ENCODE assay signal across 12 cellular contexts in genomic region chr20:676315-676937, GRCh38. TPM values are rescaled to one million over a fixed set of nuclear protein-coding genes. Genes with fewer than 3 reads are reported as not detected.
DNase-seq lines count a peak whose midpoint lies in the region; ATAC-seq, FAIRE-seq and TF ChIP-seq lines count a peak whose summit lies in the region.
"Had no signal": no experiment of that assay in that cellular context is flagged by ENCODE, and none has a peak within 500 bp of the region (broad histone marks: within the 10 kb centered on the region; RNA-seq: fewer than 3 reads in every experiment).

No MANE protein-coding gene starts in this region.

- no peak overlapping the region for H3K14ac ChIP-seq in H1 (ENCODE audit: insufficient read length)

- peak overlapping the region; percentile 95; the same call in 1 of the 2 replicates for H2BK20ac ChIP-seq in H1 (ENCODE audit: low read length)

- H2AK5ac ChIP-seq in H1 (ENCODE audit: low read depth, low read length) = no peak overlapping the region

- no peaks in the 10 kb centered on the region for H3K79me2 ChIP-seq in H1 (ENCODE audit: control insufficient read depth in 1 of 2, insufficient read depth in 2 of 2, low read length in 2 of 2)

- no peak overlapping the region for H4K91ac ChIP-seq in H1 (replicated peaks; ENCODE audit: insufficient read length, low read length)

- no peak overlapping the region for H2BK120ac ChIP-seq in H1 (replicated peaks; ENCODE audit: low read depth, low read length)

- H2BK5ac ChIP-seq in H1 (ENCODE audit: low read depth, low read length) = peak overlapping the region; percentile 56; the same call in 1 of the 2 replicates

- peak overlapping the region; percentile 48 for H3K18ac ChIP-seq in H1 (ENCODE audit: extremely low read depth, low read length)

- POLR2A ChIA-PET in H1 (lab: Charles Lee; ENCODE audit: partially characterized antibody) = interaction anchor here (0.7 to 1.8 kb wide), 4 partner anchors 11 to 52 kb away, joined by 3 to 7 read pairs (median 3); no protein-coding TSS in a partner anchor

- peaks cover 13% of the 10 kb centered on the region; the same call in 1 of the 2 replicates for H3K23me2 ChIP-seq in H1 (ENCODE audit: low read depth, low read length)

- no peaks in the 10 kb centered on the region for H3K79me1 ChIP-seq in H1 (ENCODE audit: low read depth, low read length)

- peak overlapping the region in 2 of 4 experiments; percentile 17 to 25; a peak in 2 of 7 replicates for H3K9ac ChIP-seq in H1 (replicated peaks in 1 of 4; ENCODE audit: extremely low read depth in 1 of 4, low read depth in 3 of 4, low read length in 3 of 4)

- no peak for FAIRE-seq in H1 (lab: Jason Lieb, UNC)

- no peak for TF ChIP-seq RAD21 in H1 (IDR thresholded peaks at IDR 0.05 in 1 of 2, conservative IDR thresholded peaks at IDR 0.05 in 1 of 2; ENCODE audit: low read depth in 2 of 2, low read length in 2 of 2)

- 7% methylated on average over 16 of the region's 24 CpGs; no CpG with 5 or more reads in 1 of the 2 experiments for WGBS in H1 (ENCODE audit: extremely low coverage in 1 of 2, insufficient coverage in 1 of 2, insufficient read length in 1 of 2, insufficient replicate concordance in 2 of 2, low coverage in 1 of 2, low lambda C conversion rate in 2 of 2, missing lambda C conversion rate in 1 of 2), 2 experiments

- no peak overlapping the region; the same call in 1 of the 2 replicates for H2BK15ac ChIP-seq in H1 (ENCODE audit: low read length)

- no peaks in the 10 kb centered on the region for H3K36me3 ChIP-seq in H1 (ENCODE audit: control insufficient read depth in 2 of 4, insufficient read depth in 4 of 4, low read length in 3 of 4)

- H4K20me1 ChIP-seq in H1 (replicated peaks in 1 of 2; ENCODE audit: control insufficient read depth in 1 of 2, insufficient read depth in 2 of 2, low read length in 2 of 2) = no peaks in the 10 kb centered on the region

- TF ChIP-seq CTCF in H1 (IDR thresholded peaks at IDR 0.05; ENCODE audit: control extremely low read depth in 1 of 3, insufficient read depth in 1 of 3, low read depth in 1 of 3, low read length in 3 of 3) = no peak

- H3K4me3 ChIP-seq in H1 (ENCODE audit: extremely low read depth in 1 of 4, insufficient read depth in 2 of 4, low read depth in 3 of 4, low read length in 4 of 4) = peak overlapping the region; percentile 48 to 92 (median 58)

- H4K5ac ChIP-seq in H1 (ENCODE audit: insufficient read length, low read depth, low read length) = no peak overlapping the region

- TF ChIP-seq EP300 in H1 (IDR thresholded peaks at IDR 0.05; ENCODE audit: borderline replicate concordance in 1 of 2, low read depth in 2 of 2, low read length in 2 of 2) = no peak

- H2BK12ac ChIP-seq in H1 (ENCODE audit: low read depth, low read length) = peak overlapping the region; percentile 94; the same call in 1 of the 2 replicates

- H3K27me3 ChIP-seq in H1 (replicated peaks in 1 of 4; ENCODE audit: control insufficient read depth in 3 of 4, extremely low read depth in 1 of 4, insufficient read depth in 3 of 4, low read length in 3 of 4) = peaks cover 3 to 38% (median 32%) of the 10 kb centered on the region in 4 experiments

- H3K4me1 ChIP-seq in H1 (replicated peaks in 1 of 4; ENCODE audit: control insufficient read depth in 3 of 4, insufficient read depth in 4 of 4, low read length in 3 of 4) = peaks cover 0 to 13% (median 7%) of the 10 kb centered on the region in 4 experiments; a peak in 5 of 7 replicates

- no peak overlapping the region for H3K23ac ChIP-seq in H1 (ENCODE audit: insufficient read length)

- H3K56ac ChIP-seq in H1 (replicated peaks; ENCODE audit: insufficient read length, low read depth, low read length) = no peak overlapping the region

- no peak overlapping the region for H3K27ac ChIP-seq in H1 (ENCODE audit: low read depth, low read length)
- H3K27ac ChIP-seq: coronary artery had no signal

- TF ChIP-seq POLR2A in H1 (IDR thresholded peaks at IDR 0.05; ENCODE audit: control extremely low read depth in 1 of 2, low read depth in 2 of 2, low read length in 2 of 2) = no peak

- no peaks in the 10 kb centered on the region for H3K9me3 ChIP-seq in H1 (ENCODE audit: insufficient read depth in 2 of 2, low read depth in 1 of 2, low read length in 1 of 2)

- no peak overlapping the region for H3K4ac ChIP-seq in H1 (replicated peaks; ENCODE audit: insufficient read length, low read depth, low read length)

- DNase-seq in SIG-M5 treated with dmso at 0.1 percent for 504 hours (lab: John Stamatoyannopoulos, UW; ENCODE audit: unreplicated experiment) (peak; percentile 84), SIG-M5 (lab: John Stamatoyannopoulos, UW) (no peak), NCI-H2081 treated with DMSO at 0.1 percent for 48 hours (lab: John Stamatoyannopoulos, UW) (peak; percentile 40), H1 (ENCODE audit: low read depth in 1 of 2, low spot score in 2 of 2) (peak in 1 of 2 experiments; percentile 64), retina (peak; percentile 62), islet precursor cell (no peak)
- no peak for DNase-seq in stimulated activated CD4-positive, alpha-beta T cell treated with anti-CD3 and anti-CD28 coated beads, Interleukin-12 subunit alpha, Interleukin-12 subunit beta, amount 100 ng/mL, for 4 hours
- DNase-seq: T-helper 1 cell had no signal

- H2AFZ ChIP-seq in H1 (ENCODE audit: low read length) = peak overlapping the region; percentile 67; the same call in 1 of the 2 replicates

- H4K8ac ChIP-seq in H1 (ENCODE audit: extremely low read depth, insufficient read depth, low read length) = peak overlapping the region; percentile 90

- ATAC-seq in HG03571 (IDR thresholded peaks at IDR 0.05; ENCODE audit: unreplicated experiment) = no peak

- H3K4me2 ChIP-seq in H1 (ENCODE audit: insufficient read depth in 1 of 2, low read depth in 2 of 2, low read length in 2 of 2) = peak overlapping the region; percentile 96 to 99

- CTCF ChIA-PET in H1 (lab: Charles Lee; ENCODE audit: partially characterized antibody) = interaction anchor here (0.7 to 14.1 kb wide), 6 partner anchors 10 to 51 kb away, joined by 3 to 116 read pairs (median 4); no protein-coding TSS in a partner anchor

TF ChIP-seq in H1, 55 proteins besides CTCF, POLR2A, EP300 and RAD21:
- TF ChIP-seq E2F6 (IDR thresholded peaks at IDR 0.05) = peak; percentile 67; the same call in 1 of the 2 replicates
- TF ChIP-seq KDM4A (IDR thresholded peaks at IDR 0.05; ENCODE audit: low read depth, low read length, severe bottlenecking) = peak; percentile 55
- TF ChIP-seq NANOG (IDR thresholded peaks at IDR 0.05; ENCODE audit: insufficient read depth, low read depth, low read length, poor library complexity, severe bottlenecking) = no peak
- no peak for TF ChIP-seq CHD2 (IDR thresholded peaks at IDR 0.05; ENCODE audit: low read length)
- TF ChIP-seq BRCA1 (IDR thresholded peaks at IDR 0.05; ENCODE audit: low read depth, low read length) = no peak
- peak; percentile 63 for TF ChIP-seq MAX (IDR thresholded peaks at IDR 0.05)
- TF ChIP-seq SAP30 (IDR thresholded peaks at IDR 0.05; ENCODE audit: insufficient read depth, insufficient replicate concordance, low read length) = peak; percentile 14
- TF ChIP-seq PHF8 (conservative IDR thresholded peaks at IDR 0.05; ENCODE audit: low read depth, low read length) = no peak; the same call in 1 of the 2 replicates
- TF ChIP-seq RBBP5 (IDR thresholded peaks at IDR 0.05; ENCODE audit: borderline replicate concordance, low read depth, low read length) = no peak

RNA-seq across cellular contexts. Expression of gene SCRT2, which starts 0.8 kb away (rescaled TPM):
- total RNA-seq in H1 (2021; fragmentation: NEBNext Ultra II Directional; extraction: Animal tissue kit (Norgen Biotek cat#: 25700)) = 0.27 and 0.34 TPM in 2 replicates
- polyA plus RNA-seq in H1 (2011; rRNA removed) = 0.12 and 0.14 TPM in 2 replicates
- 0.05 TPM for polyA plus RNA-seq in H1 (2011; cell fraction: cytosol; rRNA removed)
- polyA plus RNA-seq in H1 (2011; cell fraction: nucleus; rRNA removed) = 0.57 TPM
- 0.21 to 0.36 TPM (median 0.32 TPM) in 4 replicates for polyA plus RNA-seq in H1 (2012, experiment 1 of 2)
- polyA plus RNA-seq in H1 (2012, experiment 2 of 2) = 0.25 TPM
- polyA plus RNA-seq in H1 (2013, experiment 1 of 2) = 0.59 TPM
- 0.55 TPM for polyA plus RNA-seq in H1 (2013, experiment 2 of 2)
- polyA minus RNA-seq in H1 (2011; rRNA and poly(A)+ RNA removed) = 0.05 and 0.06 TPM in 2 replicates
- polyA minus RNA-seq in H1 (2011; cell fraction: cytosol; rRNA and poly(A)+ RNA removed) = 0.44 TPM
- 0.30 TPM for polyA minus RNA-seq in H1 (2011; cell fraction: nucleus; rRNA and poly(A)+ RNA removed)
- total RNA-seq: activated T-helper 17 cell treated with anti-CD3 and anti-CD28 coated beads, Interleukin-2, amount 50 U/mL, for 72 hours; M059J had no signal

RNA-seq across cellular contexts. Expression of gene SRXN1, which starts 23.4 kb away (rescaled TPM):
- 15.8 and 16.7 TPM in 2 replicates for total RNA-seq in H1 (2021; fragmentation: NEBNext Ultra II Directional; extraction: Animal tissue kit (Norgen Biotek cat#: 25700))
- polyA plus RNA-seq in H1 (2011; rRNA removed) = 12.2 and 12.7 TPM in 2 replicates
- 15.8 TPM for polyA plus RNA-seq in H1 (2011; cell fraction: cytosol; rRNA removed)
- polyA plus RNA-seq in H1 (2011; cell fraction: nucleus; rRNA removed) = 7.5 TPM
- polyA plus RNA-seq in H1 (2012, experiment 1 of 2) = 15.0 to 16.5 TPM (median 15.5 TPM) in 4 replicates
- polyA plus RNA-seq in H1 (2012, experiment 2 of 2) = 5.7 TPM
- polyA plus RNA-seq in H1 (2013, experiment 1 of 2) = 13.5 TPM
- 13.9 TPM for polyA plus RNA-seq in H1 (2013, experiment 2 of 2)
- 14.4 and 15.9 TPM in 2 replicates for polyA minus RNA-seq in H1 (2011; rRNA and poly(A)+ RNA removed)
- 5.9 TPM for polyA minus RNA-seq in H1 (2011; cell fraction: cytosol; rRNA and poly(A)+ RNA removed)
- 7.6 TPM for polyA minus RNA-seq in H1 (2011; cell fraction: nucleus; rRNA and poly(A)+ RNA removed)

Comparison
In these comparisons a context has a peak if more than half of its experiments do, and no peak if none do; other contexts are left out.
1. DNase-seq: peak in SIG-M5 treated with dmso at 0.1 percent for 504 hours (single experiment), NCI-H2081 treated with DMSO at 0.1 percent for 48 hours (single experiment) and retina (single experiment); none in SIG-M5 (single experiment), stimulated activated CD4-positive, alpha-beta T cell treated with anti-CD3 and anti-CD28 coated beads, Interleukin-12 subunit alpha, Interleukin-12 subunit beta, amount 100 ng/mL, for 4 hours (single experiment) and islet precursor cell (single experiment).